Comparison of ENCODE assay signal across 23 cellular contexts in the genomic region with DNA sequence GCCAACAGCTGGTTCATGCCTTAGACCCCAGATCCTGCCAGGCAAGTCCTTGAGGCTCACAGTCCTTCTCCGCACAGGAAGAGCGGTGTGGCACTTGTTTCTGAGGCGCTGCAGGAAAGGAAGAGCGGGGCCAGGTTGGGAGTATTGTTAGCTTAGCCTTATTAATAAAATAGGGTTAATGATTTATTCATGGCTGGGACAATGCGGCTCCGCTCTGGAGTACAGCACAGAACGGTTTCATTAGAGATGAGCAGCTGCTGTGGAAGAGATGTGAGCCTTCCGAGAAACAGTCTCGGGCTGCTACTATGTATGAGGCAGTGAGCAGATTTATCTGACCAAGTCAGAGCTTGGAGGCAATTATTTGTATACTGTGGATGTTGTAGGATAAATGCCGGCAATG.
"Had no signal": no experiment of that assay in that cellular context is flagged by ENCODE, and none has a peak within 500 bp of the region (broad histone marks: within the 10 kb centered on the region; RNA-seq: fewer than 3 reads in every experiment).

No MANE protein-coding gene starts in this region.

- DNase-seq: activated gamma-delta T cell treated with Interleukin-2 at 50 U/mL for 16 hours; activated T-cell treated with anti-CD3 and anti-CD28 coated beads, Interleukin-2, amount 50 U/mL, for 1 hour; anterior cingulate cortex; body of pancreas; caudate nucleus; dermis blood vessel endothelial cell; effector CD8-positive, alpha-beta T cell; foreskin keratinocyte; mesenchymal stem cell; mucosa of descending colon; naive B cell; right cardiac atrium; stimulated activated CD4-positive, alpha-beta T cell treated with anti-CD3 and anti-CD28 coated beads, Interleukin-2, amount 100 ng/mL, for 24 hours; stimulated activated naive CD8-positive, alpha-beta T cell treated with anti-CD3 and anti-CD28 coated beads, Interleukin-15, amount 100 ng/mL, for 72 hours; T-helper 1 cell had no signal

- H3K9me3 ChIP-seq: body of pancreas, mucosa of descending colon, tibial nerve, vagina had no signal

- H3K27me3 ChIP-seq: body of pancreas, hepatocyte, neural progenitor cell, tibial nerve, vagina had no signal

- H3K27ac ChIP-seq: body of pancreas, foreskin keratinocyte, hepatocyte, neural progenitor cell, skin epidermis, vagina had no signal

- H3K9me3 Mint-ChIP-seq: activated naive CD4-positive, alpha-beta T cell treated with anti-CD3 and anti-CD28 coated beads, Interleukin-2, amount 50 U/mL, for 24 hours had no signal

- H3K9ac ChIP-seq: neural progenitor cell had no signal

- ATAC-seq: body of pancreas; foreskin keratinocyte; mucosa of descending colon; right cardiac atrium; stimulated activated effector memory CD8-positive, alpha-beta T cell treated with anti-CD3 and anti-CD28 coated beads, Interleukin-12 subunit alpha, Interleukin-12 subunit beta, amount 100 ng/mL, for 72 hours; stimulated activated naive CD8-positive, alpha-beta T cell treated with anti-CD3 and anti-CD28 coated beads, Interleukin-15, amount 100 ng/mL, for 72 hours had no signal

- H3K4me3 ChIP-seq: body of pancreas, hepatocyte, mucosa of descending colon, neural progenitor cell, skin epidermis, tibial nerve, vagina had no signal

- H3K36me3 ChIP-seq: neural progenitor cell, tibial nerve, vagina had no signal

- H3K4me1 Mint-ChIP-seq: activated naive CD4-positive, alpha-beta T cell treated with anti-CD3 and anti-CD28 coated beads, Interleukin-2, amount 50 U/mL, for 24 hours; stimulated activated effector memory CD8-positive, alpha-beta T cell treated with anti-CD3 and anti-CD28 coated beads, Interleukin-12 subunit alpha, Interleukin-12 subunit beta, amount 100 ng/mL, for 72 hours; stimulated activated naive CD8-positive, alpha-beta T cell treated with anti-CD3 and anti-CD28 coated beads, Interleukin-15, amount 100 ng/mL, for 72 hours had no signal

- H3K4me3 Mint-ChIP-seq: activated naive CD4-positive, alpha-beta T cell treated with anti-CD3 and anti-CD28 coated beads, Interleukin-2, amount 50 U/mL, for 24 hours; naive B cell; neural progenitor cell; stimulated activated effector memory CD8-positive, alpha-beta T cell treated with anti-CD3 and anti-CD28 coated beads, Interleukin-12 subunit alpha, Interleukin-12 subunit beta, amount 100 ng/mL, for 72 hours; stimulated activated naive CD8-positive, alpha-beta T cell treated with anti-CD3 and anti-CD28 coated beads, Interleukin-15, amount 100 ng/mL, for 72 hours had no signal

- H3K4me2 ChIP-seq: hepatocyte, neural progenitor cell had no signal

- H3K36me3 Mint-ChIP-seq: activated naive CD4-positive, alpha-beta T cell treated with anti-CD3 and anti-CD28 coated beads, Interleukin-2, amount 50 U/mL, for 24 hours; naive B cell; neural progenitor cell; stimulated activated effector memory CD8-positive, alpha-beta T cell treated with anti-CD3 and anti-CD28 coated beads, Interleukin-12 subunit alpha, Interleukin-12 subunit beta, amount 100 ng/mL, for 72 hours had no signal

- H3K27ac Mint-ChIP-seq: activated naive CD4-positive, alpha-beta T cell treated with anti-CD3 and anti-CD28 coated beads, Interleukin-2, amount 50 U/mL, for 24 hours; naive B cell; neural progenitor cell; progenitor cell of endocrine pancreas; stimulated activated effector memory CD8-positive, alpha-beta T cell treated with anti-CD3 and anti-CD28 coated beads, Interleukin-12 subunit alpha, Interleukin-12 subunit beta, amount 100 ng/mL, for 72 hours; stimulated activated naive CD8-positive, alpha-beta T cell treated with anti-CD3 and anti-CD28 coated beads, Interleukin-15, amount 100 ng/mL, for 72 hours had no signal

- H2AFZ ChIP-seq: hepatocyte, neural progenitor cell had no signal

- H3K27me3 Mint-ChIP-seq: activated naive CD4-positive, alpha-beta T cell treated with anti-CD3 and anti-CD28 coated beads, Interleukin-2, amount 50 U/mL, for 24 hours; stimulated activated naive CD8-positive, alpha-beta T cell treated with anti-CD3 and anti-CD28 coated beads, Interleukin-15, amount 100 ng/mL, for 72 hours had no signal

- H3K4me1 ChIP-seq: foreskin keratinocyte had no signal

- H3K79me2 ChIP-seq: hepatocyte had no signal
